ENCODE assay signal across 27 cellular contexts in the genomic region with DNA sequence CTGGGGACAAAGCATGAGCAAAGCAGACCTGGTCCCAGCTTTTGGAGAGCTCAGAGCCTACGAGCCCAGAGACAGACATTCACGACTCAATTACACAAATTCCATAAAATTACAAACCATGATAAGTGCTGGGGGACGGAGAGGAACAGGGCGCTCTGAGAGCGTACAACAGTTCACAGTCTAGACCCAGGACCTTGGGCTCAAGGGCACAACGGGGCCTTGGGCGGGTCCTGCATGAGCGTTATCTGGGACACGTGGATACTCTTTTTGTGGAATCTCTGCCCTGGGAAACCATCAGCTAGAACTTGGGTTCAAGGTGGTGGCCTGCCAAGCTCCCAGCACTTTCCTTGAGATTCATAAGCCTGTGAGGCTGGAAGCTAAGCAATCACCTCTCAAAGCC. TPM values are rescaled to one million over a fixed set of nuclear protein-coding genes. Genes with fewer than 3 reads are reported as not detected.
"Had no signal": no experiment of that assay in that cellular context is flagged by ENCODE, and none has a peak within 500 bp of the region (broad histone marks: within the 10 kb centered on the region; RNA-seq: fewer than 3 reads in every experiment).

No MANE protein-coding gene starts in this region.

- H3K4me2 ChIP-seq: smooth muscle cell had no signal

- H3K27ac Mint-ChIP-seq: immature natural killer cell; mesothelial cell of epicardium; natural killer cell treated with Interleukin-12 subunit alpha and Interleukin-12 subunit beta and Interleukin-15 and Interleukin-18, amount 100 ng/mL, for 72 hours; stimulated activated naive B cell treated with anti-CD40 and anti-IgM and Interleukin-4, amounts not matched to agents 10 μg/mL and 1 μg/mL and 100 μg/mL, for 72 hours had no signal

- H3K9me3 ChIP-seq: left lung, lower lobe of right lung, ovary, prostate gland, stomach, suprapubic skin, tibial nerve, upper lobe of left lung, vagina had no signal

- H3K4me1 ChIP-seq: prostate gland, suprapubic skin had no signal

- H3K9me3 Mint-ChIP-seq: immature natural killer cell; mesothelial cell of epicardium; naive B cell; natural killer cell treated with Interleukin-12 subunit alpha and Interleukin-12 subunit beta and Interleukin-15 and Interleukin-18, amount 100 ng/mL, for 72 hours; stimulated activated naive B cell treated with anti-CD40 and anti-IgM and Interleukin-4, amounts not matched to agents 10 μg/mL and 1 μg/mL and 100 μg/mL, for 72 hours had no signal

- H3K4me3 ChIP-seq: left lung, lower lobe of right lung, ovary, prostate gland, smooth muscle cell, stomach, suprapubic skin, tibial nerve, upper lobe of left lung, vagina had no signal

- ATAC-seq: left colon; left lung; lower lobe of right lung; natural killer cell treated with Interleukin-12 subunit alpha and Interleukin-12 subunit beta and Interleukin-15 and Interleukin-18, amount 100 ng/mL, for 72 hours; right cardiac atrium; stimulated activated naive B cell treated with anti-CD40 and anti-IgM and Interleukin-4, amounts not matched to agents 10 μg/mL and 1 μg/mL and 100 μg/mL, for 72 hours; stimulated activated naive CD8-positive, alpha-beta T cell treated with anti-CD3 and anti-CD28 coated beads, Interleukin-15, Interleukin-2, amounts not matched to agents 100 U/mL and 50 U/mL, for 24 hours had no signal

- H3K36me3 ChIP-seq: left lung, lower lobe of right lung, ovary, prostate gland, stomach, suprapubic skin, tibial nerve, upper lobe of left lung, vagina had no signal

- DNase-seq: hypothalamus; immature natural killer cell; kidney; left colon; left lung; lower lobe of right lung; mammary epithelial cell; mesenchymal stem cell; naive B cell; ovary; retina; right cardiac atrium; stimulated activated CD4-positive, alpha-beta T cell treated with anti-CD3 and anti-CD28 coated beads, Interleukin-1b, Interleukin-23, amount 100 ng/mL, for 48 hours; stimulated activated CD4-positive, alpha-beta T cell treated with anti-CD3 and anti-CD28 coated beads, Interleukin-4, amount 100 ng/mL, for 1 hour; stimulated activated naive B cell treated with anti-CD40 and anti-IgM and Interleukin-4, amounts not matched to agents 10 μg/mL and 1 μg/mL and 100 μg/mL, for 72 hours; stimulated activated naive CD8-positive, alpha-beta T cell treated with anti-CD3 and anti-CD28 coated beads, Interleukin-15, Interleukin-2, amounts not matched to agents 100 U/mL and 50 U/mL, for 24 hours; stomach; upper lobe of left lung had no signal

- FAIRE-seq: islet of Langerhans, kidney had no signal

- H3K27me3 Mint-ChIP-seq: naive B cell; natural killer cell treated with Interleukin-12 subunit alpha and Interleukin-12 subunit beta and Interleukin-15 and Interleukin-18, amount 100 ng/mL, for 72 hours; stimulated activated naive B cell treated with anti-CD40 and anti-IgM and Interleukin-4, amounts not matched to agents 10 μg/mL and 1 μg/mL and 100 μg/mL, for 72 hours had no signal

- H3K27me3 ChIP-seq: left lung, ovary, stomach, suprapubic skin, tibial nerve, upper lobe of left lung, vagina had no signal

- H3K27ac ChIP-seq: left lung, lower lobe of right lung, ovary, prostate gland, stomach, suprapubic skin, tibial nerve, upper lobe of left lung, vagina had no signal

- H3K4me3 Mint-ChIP-seq: immature natural killer cell; mesothelial cell of epicardium; naive B cell; natural killer cell treated with Interleukin-12 subunit alpha and Interleukin-12 subunit beta and Interleukin-15 and Interleukin-18, amount 100 ng/mL, for 72 hours; stimulated activated naive B cell treated with anti-CD40 and anti-IgM and Interleukin-4, amounts not matched to agents 10 μg/mL and 1 μg/mL and 100 μg/mL, for 72 hours had no signal

RNA-seq across cellular contexts. Expression of a gene that starts 56.9 kb away (rescaled TPM):
- polyA plus RNA-seq: neural cell had no signal
